In the genomic region with DNA sequence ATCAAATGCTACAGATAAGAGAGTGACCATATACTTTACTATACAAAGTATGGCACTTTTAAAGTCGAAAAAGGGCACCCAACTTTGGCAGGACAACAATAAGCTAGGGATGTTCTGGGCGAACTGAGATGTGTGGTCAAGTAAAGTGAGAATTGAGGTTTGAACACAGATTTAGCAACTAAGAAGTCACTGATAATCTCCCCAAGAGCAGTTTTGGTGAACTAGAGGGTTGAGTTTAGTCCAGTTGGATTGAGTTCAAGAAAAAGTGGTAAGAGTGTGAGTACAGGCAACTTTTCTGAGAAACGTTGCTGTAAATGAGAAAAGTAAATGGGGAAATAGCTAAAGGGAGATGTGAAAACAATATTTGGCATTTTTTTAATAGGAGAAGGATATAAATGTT, we compare ENCODE assay signal across 1 cellular context.
TF ChIP-seq lines count a peak whose summit lies in the region.

No MANE protein-coding gene starts in this region.

TF ChIP-seq in WTC11, 78 proteins besides CTCF, POLR2A, EP300 and RAD21:
- no peak for TF ChIP-seq RELA (CRISPR knock-in tag; IDR thresholded peaks at IDR 0.05; ENCODE audit: borderline replicate concordance)
- no peak for TF ChIP-seq TP53 (CRISPR knock-in tag; IDR thresholded peaks at IDR 0.05)
- no peak for TF ChIP-seq ATF1 (CRISPR knock-in tag; IDR thresholded peaks at IDR 0.05)
- TF ChIP-seq TEAD1 (CRISPR knock-in tag; IDR thresholded peaks at IDR 0.05): no peak
- TF ChIP-seq, protein P1, sequence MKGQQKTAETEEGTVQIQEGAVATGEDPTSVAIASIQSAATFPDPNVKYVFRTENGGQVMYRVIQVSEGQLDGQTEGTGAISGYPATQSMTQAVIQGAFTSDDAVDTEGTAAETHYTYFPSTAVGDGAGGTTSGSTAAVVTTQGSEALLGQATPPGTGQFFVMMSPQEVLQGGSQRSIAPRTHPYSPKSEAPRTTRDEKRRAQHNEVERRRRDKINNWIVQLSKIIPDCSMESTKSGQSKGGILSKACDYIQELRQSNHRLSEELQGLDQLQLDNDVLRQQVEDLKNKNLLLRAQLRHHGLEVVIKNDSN (CRISPR knock-in tag; IDR thresholded peaks at IDR 0.05): no peak
- TF ChIP-seq, protein P2, sequence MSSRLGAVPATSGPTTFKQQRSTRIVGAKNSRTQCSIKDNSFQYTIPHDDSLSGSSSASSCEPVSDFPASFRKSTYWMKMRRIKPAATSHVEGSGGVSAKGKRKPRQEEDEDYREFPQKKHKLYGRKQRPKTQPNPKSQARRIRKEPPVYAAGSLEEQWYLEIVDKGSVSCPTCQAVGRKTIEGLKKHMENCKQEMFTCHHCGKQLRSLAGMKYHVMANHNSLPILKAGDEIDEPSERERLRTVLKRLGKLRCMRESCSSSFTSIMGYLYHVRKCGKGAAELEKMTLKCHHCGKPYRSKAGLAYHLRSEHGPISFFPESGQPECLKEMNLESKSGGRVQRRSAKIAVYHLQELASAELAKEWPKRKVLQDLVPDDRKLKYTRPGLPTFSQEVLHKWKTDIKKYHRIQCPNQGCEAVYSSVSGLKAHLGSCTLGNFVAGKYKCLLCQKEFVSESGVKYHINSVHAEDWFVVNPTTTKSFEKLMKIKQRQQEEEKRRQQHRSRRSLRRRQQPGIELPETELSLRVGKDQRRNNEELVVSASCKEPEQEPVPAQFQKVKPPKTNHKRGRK (CRISPR knock-in tag; IDR thresholded peaks at IDR 0.05; ENCODE audit: borderline replicate concordance): no peak
- no peak for TF ChIP-seq MXD4 (CRISPR knock-in tag; IDR thresholded peaks at IDR 0.05; ENCODE audit: borderline replicate concordance)
- TF ChIP-seq, protein P3, sequence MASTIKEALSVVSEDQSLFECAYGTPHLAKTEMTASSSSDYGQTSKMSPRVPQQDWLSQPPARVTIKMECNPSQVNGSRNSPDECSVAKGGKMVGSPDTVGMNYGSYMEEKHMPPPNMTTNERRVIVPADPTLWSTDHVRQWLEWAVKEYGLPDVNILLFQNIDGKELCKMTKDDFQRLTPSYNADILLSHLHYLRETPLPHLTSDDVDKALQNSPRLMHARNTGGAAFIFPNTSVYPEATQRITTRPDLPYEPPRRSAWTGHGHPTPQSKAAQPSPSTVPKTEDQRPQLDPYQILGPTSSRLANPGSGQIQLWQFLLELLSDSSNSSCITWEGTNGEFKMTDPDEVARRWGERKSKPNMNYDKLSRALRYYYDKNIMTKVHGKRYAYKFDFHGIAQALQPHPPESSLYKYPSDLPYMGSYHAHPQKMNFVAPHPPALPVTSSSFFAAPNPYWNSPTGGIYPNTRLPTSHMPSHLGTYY (CRISPR knock-in tag; IDR thresholded peaks at IDR 0.05): no peak
- TF ChIP-seq, protein P4, sequence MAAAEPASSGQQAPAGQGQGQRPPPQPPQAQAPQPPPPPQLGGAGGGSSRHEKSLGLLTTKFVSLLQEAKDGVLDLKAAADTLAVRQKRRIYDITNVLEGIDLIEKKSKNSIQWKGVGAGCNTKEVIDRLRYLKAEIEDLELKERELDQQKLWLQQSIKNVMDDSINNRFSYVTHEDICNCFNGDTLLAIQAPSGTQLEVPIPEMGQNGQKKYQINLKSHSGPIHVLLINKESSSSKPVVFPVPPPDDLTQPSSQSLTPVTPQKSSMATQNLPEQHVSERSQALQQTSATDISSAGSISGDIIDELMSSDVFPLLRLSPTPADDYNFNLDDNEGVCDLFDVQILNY (CRISPR knock-in tag; IDR thresholded peaks at IDR 0.05): no peak
- no peak for TF ChIP-seq NR2C2 (CRISPR knock-in tag; IDR thresholded peaks at IDR 0.05)
- TF ChIP-seq, protein P5, sequence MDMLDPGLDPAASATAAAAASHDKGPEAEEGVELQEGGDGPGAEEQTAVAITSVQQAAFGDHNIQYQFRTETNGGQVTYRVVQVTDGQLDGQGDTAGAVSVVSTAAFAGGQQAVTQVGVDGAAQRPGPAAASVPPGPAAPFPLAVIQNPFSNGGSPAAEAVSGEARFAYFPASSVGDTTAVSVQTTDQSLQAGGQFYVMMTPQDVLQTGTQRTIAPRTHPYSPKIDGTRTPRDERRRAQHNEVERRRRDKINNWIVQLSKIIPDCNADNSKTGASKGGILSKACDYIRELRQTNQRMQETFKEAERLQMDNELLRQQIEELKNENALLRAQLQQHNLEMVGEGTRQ (CRISPR knock-in tag; IDR thresholded peaks at IDR 0.05): no peak
- TF ChIP-seq, protein P6, sequence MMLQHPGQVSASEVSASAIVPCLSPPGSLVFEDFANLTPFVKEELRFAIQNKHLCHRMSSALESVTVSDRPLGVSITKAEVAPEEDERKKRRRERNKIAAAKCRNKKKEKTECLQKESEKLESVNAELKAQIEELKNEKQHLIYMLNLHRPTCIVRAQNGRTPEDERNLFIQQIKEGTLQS (CRISPR knock-in tag; conservative IDR thresholded peaks at IDR 0.05): no peak
- no peak for TF ChIP-seq SOX15 (CRISPR knock-in tag; IDR thresholded peaks at IDR 0.05)
- TF ChIP-seq, protein P7, sequence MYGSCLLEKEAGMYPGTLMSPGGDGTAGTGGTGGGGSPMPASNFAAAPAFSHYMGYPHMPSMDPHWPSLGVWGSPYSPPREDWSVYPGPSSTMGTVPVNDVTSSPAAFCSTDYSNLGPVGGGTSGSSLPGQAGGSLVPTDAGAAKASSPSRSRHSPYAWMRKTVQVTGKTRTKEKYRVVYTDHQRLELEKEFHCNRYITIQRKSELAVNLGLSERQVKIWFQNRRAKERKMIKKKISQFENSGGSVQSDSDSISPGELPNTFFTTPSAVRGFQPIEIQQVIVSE (CRISPR knock-in tag; IDR thresholded peaks at IDR 0.05; ENCODE audit: borderline replicate concordance): no peak
